Comparison of ENCODE assay signal across 14 cellular contexts in genomic region chr12:46452061-46452615, GRCh38.
DNase-seq lines count a peak whose midpoint lies in the region; ATAC-seq and TF ChIP-seq lines count a peak whose summit lies in the region.
"Had no signal": no experiment of that assay in that cellular context is flagged by ENCODE, and none has a peak within 500 bp of the region (broad histone marks: within the 10 kb centered on the region; RNA-seq: fewer than 3 reads in every experiment).

No MANE protein-coding gene starts in this region.

- no TSS peak for BruUV-seq in A673 (replicated peaks; lab: Mats Ljungman, UMichigan)

- peaks cover 63% of the 10 kb centered on the region for H3K4me1 ChIP-seq in A673 (ENCODE audit: insufficient read depth, low read length, poor library complexity, severe bottlenecking)

- no peaks in the 10 kb centered on the region for H3K9me3 ChIP-seq in A673 (ENCODE audit: low read depth, low read length, poor library complexity, severe bottlenecking)
- H3K9me3 ChIP-seq: BE2C had no signal

- no peaks in the 10 kb centered on the region for H3K27me3 ChIP-seq in A673 (replicated peaks; ENCODE audit: insufficient read depth, low read depth, low read length, poor library complexity)
- H3K27me3 ChIP-seq: BE2C had no signal

- intact Hi-C loops in A673 (cut with micrococcal nuclease; ENCODE audit: unreplicated experiment) = no loop called here

- DNase-seq in A673 (ENCODE audit: low spot score) = no peak
- peak; percentile 63 for DNase-seq in HCEC 1CT
- peak; percentile 83 for DNase-seq in amniotic epithelial cell (ENCODE audit: low read depth)
- DNase-seq in lung microvascular endothelial cell (ENCODE audit: low read depth in 2 of 2) = peak; percentile 53 to 60
- DNase-seq in mesenteric fat pad (ENCODE audit: low spot score) = no peak
- no peak for DNase-seq in HPDE6-E6E7 (ENCODE audit: extremely low spot score)
- DNase-seq: activated CD8-positive, alpha-beta T cell treated with anti-CD3 and anti-CD28 coated beads, Interleukin-2, amount 10 ng/mL, durations not matched to agents 7 days and 5 days; BE2C; naive thymus-derived CD4-positive, alpha-beta T cell; NCI-H1930; NCI-H510A treated with DMSO at 0.1 percent for 48 hours had no signal

- no peak for TF ChIP-seq CTCF in A673 (conservative IDR thresholded peaks at IDR 0.05; ENCODE audit: low read depth, low read length)

- CTCF ChIA-PET in A673 (lab: Charles Lee) = no interaction called here

- H3K4me3 ChIP-seq in A673 (ENCODE audit: low read depth, low read length, poor library complexity, severe bottlenecking) = no peak overlapping the region

- H3K27ac ChIP-seq in A673 (ENCODE audit: low read depth, low read length, poor library complexity, severe bottlenecking) = peak overlapping the region; percentile 43
- H3K27ac ChIP-seq: VCaP had no signal

- H3K36me3 ChIP-seq in A673 (ENCODE audit: insufficient read depth, low read length, poor library complexity, severe bottlenecking) = no peaks in the 10 kb centered on the region
- H3K36me3 ChIP-seq: BE2C had no signal

- ATAC-seq in HG03045 (IDR thresholded peaks at IDR 0.05; ENCODE audit: unreplicated experiment) (no peak), HG03469 (IDR thresholded peaks at IDR 0.05; ENCODE audit: unreplicated experiment) (no peak)
- ATAC-seq: activated CD8-positive, alpha-beta T cell treated with anti-CD3 and anti-CD28 coated beads, Interleukin-2, amount 10 ng/mL, durations not matched to agents 7 days and 5 days; naive thymus-derived CD4-positive, alpha-beta T cell had no signal

- POLR2A ChIA-PET in A673 (lab: Charles Lee; ENCODE audit: low non-redundant PET) = no interaction called here

Comparison
In these comparisons a context has a peak if more than half of its experiments do, and no peak if none do; other contexts are left out.
1. DNase-seq: peak in HCEC 1CT (single experiment), amniotic epithelial cell (single experiment) and lung microvascular endothelial cell (2 of 2); none in A673 (single experiment), mesenteric fat pad (single experiment) and HPDE6-E6E7 (single experiment).